Comparison of ENCODE assay signal across 14 cellular contexts in genomic region chr1:38064232-38064903, GRCh38. TPM values are rescaled to one million over a fixed set of nuclear protein-coding genes. Genes with fewer than 3 reads are reported as not detected.
DNase-seq lines count a peak whose midpoint lies in the region; ATAC-seq, FAIRE-seq and TF ChIP-seq lines count a peak whose summit lies in the region.
"Had no signal": no experiment of that assay in that cellular context is flagged by ENCODE, and none has a peak within 500 bp of the region (broad histone marks: within the 10 kb centered on the region; RNA-seq: fewer than 3 reads in every experiment).

No MANE protein-coding gene starts in this region.

- no peaks in the 10 kb centered on the region for H3K79me2 ChIP-seq in K562 (ENCODE audit: control insufficient read depth, insufficient read depth, low read length)

- H2AFZ ChIP-seq in K562 (ENCODE audit: low read depth, low read length), result peak overlapping the region; percentile 49

- peaks cover 13% of the 10 kb centered on the region for H3K4me1 ChIP-seq in HUES48 (ENCODE audit: control insufficient read depth, insufficient read depth, low read length)
- peaks cover 5 to 24% of the 10 kb centered on the region in 2 experiments; a peak in 4 of 5 replicates for H3K4me1 ChIP-seq in K562 (replicated peaks in 1 of 2; ENCODE audit: control insufficient read depth in 2 of 2, insufficient read depth in 2 of 2, low read length in 2 of 2)

- peaks cover 14% of the 10 kb centered on the region for H3K27me3 ChIP-seq in AG04450 (ENCODE audit: control insufficient read depth, insufficient read depth, low read length)
- no peaks in the 10 kb centered on the region; the same call in 1 of the 2 replicates for H3K27me3 ChIP-seq in HUES48 (ENCODE audit: control insufficient read depth, insufficient read depth, low read length)
- peaks cover 4 to 29% of the 10 kb centered on the region in 2 experiments; a peak in 2 of 5 replicates for H3K27me3 ChIP-seq in K562 (ENCODE audit: control insufficient read depth in 2 of 2, insufficient read depth in 2 of 2, low read length in 2 of 2)
- H3K27me3 ChIP-seq in WERI-Rb-1 (ENCODE audit: insufficient read depth, low read depth, severe bottlenecking), result no peaks in the 10 kb centered on the region

- H4K20me1 ChIP-seq in K562 (replicated peaks; ENCODE audit: control insufficient read depth, insufficient read depth, low read length), result no peaks in the 10 kb centered on the region

- H3K9me3 ChIP-seq in AG04450 (ENCODE audit: control insufficient read depth, insufficient read depth, low read length) (peaks cover 3% of the 10 kb centered on the region; the same call in 1 of the 2 replicates), HUES48 (ENCODE audit: control insufficient read depth, insufficient read depth, low read length) (no peaks in the 10 kb centered on the region), K562 (replicated peaks; ENCODE audit: control insufficient read depth, insufficient read depth, low read depth, low read length) (no peaks in the 10 kb centered on the region), WERI-Rb-1 (ENCODE audit: severe bottlenecking) (no peaks in the 10 kb centered on the region)
- H3K9me3 ChIP-seq: heart left ventricle had no signal

- no peak for TF ChIP-seq EP300 in K562 (IDR thresholded peaks at IDR 0.05; ENCODE audit: low read length)

- 0 out of 4 replicates have a peak, but pooled peaks of 1 of the 2 experiments have one; percentile 9 for TF ChIP-seq RAD21 in K562 (CRISPR knock-in tag; conservative IDR thresholded peaks at IDR 0.05 in 1 of 2, IDR thresholded peaks at IDR 0.05 in 1 of 2)

- ATAC-seq in K562, result peak; percentile 83
- ATAC-seq: stimulated activated naive CD8-positive, alpha-beta T cell treated with anti-CD3 and anti-CD28 coated beads, Interleukin-15, Interleukin-2, amounts not matched to agents 100 U/mL and 50 U/mL, for 24 hours had no signal

- H3K4me3 ChIP-seq in AG04450 (ENCODE audit: low read depth, low read length) (no peak overlapping the region), HUES48 (ENCODE audit: low read depth, low read length) (0 out of 2 replicates have a peak overlapping the region, but pooled peaks have one; percentile 28), K562 (no peak overlapping the region), WERI-Rb-1 (ENCODE audit: low read depth, low read length) (no peak overlapping the region)
- H3K4me3 ChIP-seq: heart left ventricle had no signal

- POLR2A ChIA-PET in AG04450 (lab: Yijun Ruan, JAX), result no interaction called here
- POLR2A ChIA-PET in K562 (lab: Yijun Ruan, JAX), result interaction anchor here (0.6 to 1.7 kb wide), 4 partner anchors 11 to 463 kb away, joined by 3 to 10 read pairs (median 4); no protein-coding TSS in a partner anchor

- intact Hi-C loops in K562 (cut with micrococcal nuclease), result no loop called here

- H3K9ac ChIP-seq in HUES48 (ENCODE audit: low read depth, low read length), result no peak overlapping the region
- peak overlapping the region in 1 of 2 experiments; percentile 74; a peak in 2 of 4 replicates for H3K9ac ChIP-seq in K562 (ENCODE audit: insufficient read depth in 1 of 2, low read depth in 2 of 2, low read length in 2 of 2)

- no peaks in the 10 kb centered on the region for H3K9me1 ChIP-seq in K562 (ENCODE audit: control insufficient read depth, insufficient read depth, low read length)

- in situ Hi-C loops in K562 (cut with MboI), result no loop called here

- no peak for TF ChIP-seq POLR2A in K562 (conservative IDR thresholded peaks at IDR 0.05)

- peak; percentile 94 for FAIRE-seq in K562 (lab: Jason Lieb, UNC)

- H3K27ac ChIP-seq in AG04450 (ENCODE audit: low read depth, low read length), result no peak overlapping the region
- peak overlapping the region; percentile 86 for H3K27ac ChIP-seq in HUES48 (ENCODE audit: low read depth, low read length)
- H3K27ac ChIP-seq in K562 (ENCODE audit: extremely low read depth, low read depth, low read length), result no peak overlapping the region
- H3K27ac ChIP-seq in WERI-Rb-1, result no peak overlapping the region
- H3K27ac ChIP-seq: heart left ventricle had no signal

- WGBS in K562 (ENCODE audit: insufficient coverage, low coverage, missing lambda C conversion rate), result 5% methylated on average over 11 of the region's 11 CpGs

- CTCF ChIA-PET in AG04450 (lab: Charles Lee), result interaction anchor here (0.9 kb wide), 1 partner anchor 755 kb away, joined by 3 read pairs; no protein-coding TSS in a partner anchor
- CTCF ChIA-PET in K562 (lab: Yijun Ruan, JAX; ENCODE audit: low intra/inter-chr PET ratio), result no interaction called here

- H3K36me3 ChIP-seq in HUES48 (ENCODE audit: control insufficient read depth, insufficient read depth, low read length), result no peaks in the 10 kb centered on the region
- H3K36me3 ChIP-seq in K562 (ENCODE audit: control insufficient read depth, insufficient read depth, low read length), result no peaks in the 10 kb centered on the region
- no peaks in the 10 kb centered on the region for H3K36me3 ChIP-seq in WERI-Rb-1
- H3K36me3 ChIP-seq: heart left ventricle had no signal

- no TSS peak for BruUV-seq in K562 (replicated peaks; lab: Mats Ljungman, UMichigan)

- no peak for TF ChIP-seq CTCF in AG04450 (IDR thresholded peaks at IDR 0.05; ENCODE audit: low read depth, low read length)
- TF ChIP-seq CTCF in K562 (IDR thresholded peaks at IDR 0.05 in 2 of 3, conservative IDR thresholded peaks at IDR 0.05 in 1 of 3; ENCODE audit: insufficient read depth in 2 of 3, low read depth in 1 of 3, low read length in 3 of 3), result peak in 2 of 3 experiments; percentile 10 to 24; a peak in 1 of 6 replicates
- TF ChIP-seq CTCF in WERI-Rb-1 (IDR thresholded peaks at IDR 0.05; ENCODE audit: low read depth, low read length), result no peak

- peak overlapping the region; percentile 49 for H3K4me2 ChIP-seq in K562 (ENCODE audit: insufficient read depth, low read length)

- peak; percentile 32 for DNase-seq in AG04450 (ENCODE audit: low read depth, low spot score)
- DNase-seq in K562 (ENCODE audit: extremely low read depth in 1 of 4, low spot score in 3 of 4), result peak; percentile 65 to 78 (median 70)
- peak; percentile 54 for DNase-seq in iPS-NIHi7 (ENCODE audit: extremely low spot score)
- no peak for DNase-seq in NCI-H1436 treated with DMSO at 0.1 percent for 48 hours (lab: John Stamatoyannopoulos, UW)
- no peak for DNase-seq in COR-L47 (lab: John Stamatoyannopoulos, UW)
- DNase-seq in WERI-Rb-1, result no peak
- DNase-seq in Kasumi-1 (lab: John Stamatoyannopoulos, UW), result no peak
- DNase-seq: central memory CD4-positive, alpha-beta T cell; NCI-H82; stimulated activated CD4-positive, alpha-beta T cell treated with anti-CD3 and anti-CD28 coated beads, Interleukin-1b, Interleukin-23, amount 100 ng/mL, for 48 hours; stimulated activated naive CD8-positive, alpha-beta T cell treated with anti-CD3 and anti-CD28 coated beads, Interleukin-15, Interleukin-2, amounts not matched to agents 100 U/mL and 50 U/mL, for 24 hours; T-helper 2 cell had no signal

RNA-seq across cellular contexts. Expression of gene POU3F1, which starts 17.8 kb away (rescaled TPM):
- polyA plus RNA-seq in AG04450 (2011; rRNA removed) (not detected in 2 replicates), K562 (2011; rRNA removed) (0.05 TPM in 1 of 2 replicates, not detected in the other), K562 (2014; fragmentation: Illumina TruSeq; extraction: Trizol) (not detected in 2 replicates), K562 (2014; fragmentation: Nextera tagmentation; extraction: Ambion mirVana) (not detected), K562 (2014; rRNA removed) (not detected in 2 replicates)
- not detected in 2 replicates for polyA minus RNA-seq in AG04450 (2011; rRNA and poly(A)+ RNA removed)
- total RNA-seq in K562 (2011; cell fraction: chromatin; rRNA removed; ENCODE audit: low replicate concordance), result not detected in 2 replicates
- 0.13 TPM in 1 of 2 replicates, not detected in the other for total RNA-seq in K562 (2011; cell fraction: nucleolus; rRNA removed)
- not detected in 2 replicates for total RNA-seq in K562 (2011; cell fraction: nucleoplasm; rRNA removed)
- total RNA-seq in K562 (2014; rRNA removed) (0.08 and 0.09 TPM in 2 replicates), K562 (2014; rRNA removed; fragmentation: Illumina TruSeq; extraction: Trizol) (not detected in 2 replicates), K562 (2015; rRNA removed; fragmentation: Illumina TruSeq; extraction: Trizol) (not detected in 2 replicates), K562 (2021) (not detected in 2 replicates)
- not detected in 2 replicates for polyA plus RNA-seq in K562 (2011; cell fraction: cytosol; rRNA removed)
- polyA plus RNA-seq in K562 (2011; cell fraction: nucleus; rRNA removed), result 0.06 and 0.15 TPM in 2 replicates
- polyA plus RNA-seq in K562 (2012), result not detected in 2 replicates
- not detected in 2 replicates for polyA minus RNA-seq in K562 (2011; rRNA and poly(A)+ RNA removed)
- polyA minus RNA-seq in K562 (2011; cell fraction: cytosol; rRNA and poly(A)+ RNA removed), result not detected in 2 replicates
- 0.13 and 0.33 TPM in 2 replicates for polyA minus RNA-seq in K562 (2011; cell fraction: nucleus; rRNA and poly(A)+ RNA removed)
- polyA plus RNA-seq: heart left ventricle had no signal

RNA-seq across cellular contexts. Expression of gene UTP11, which starts 51.8 kb away (rescaled TPM):
- polyA plus RNA-seq in AG04450 (2011; rRNA removed) (32.9 and 43.8 TPM in 2 replicates), K562 (2011; rRNA removed) (67.6 and 91.1 TPM in 2 replicates), K562 (2014; fragmentation: Illumina TruSeq; extraction: Trizol) (329 and 378 TPM in 2 replicates), K562 (2014; fragmentation: Nextera tagmentation; extraction: Ambion mirVana) (100 to 1,000 TPM; 269 to 303 TPM), K562 (2014; rRNA removed) (167 and 253 TPM in 2 replicates)
- 14.8 and 18.5 TPM in 2 replicates for polyA minus RNA-seq in AG04450 (2011; rRNA and poly(A)+ RNA removed)
- 67.0 and 115 TPM in 2 replicates for total RNA-seq in K562 (2011; cell fraction: chromatin; rRNA removed; ENCODE audit: low replicate concordance)
- total RNA-seq in K562 (2011; cell fraction: nucleolus; rRNA removed), result 37.6 and 49.2 TPM in 2 replicates
- total RNA-seq in K562 (2011; cell fraction: nucleoplasm; rRNA removed), result 97.2 and 146 TPM in 2 replicates
- total RNA-seq in K562 (2014; rRNA removed) (125 and 137 TPM in 2 replicates), K562 (2014; rRNA removed; fragmentation: Illumina TruSeq; extraction: Trizol) (215 and 251 TPM in 2 replicates), K562 (2015; rRNA removed; fragmentation: Illumina TruSeq; extraction: Trizol) (214 and 221 TPM in 2 replicates), K562 (2021) (124 and 129 TPM in 2 replicates)
- 22.4 and 42.7 TPM in 2 replicates for polyA plus RNA-seq in K562 (2011; cell fraction: cytosol; rRNA removed)
- 18.0 and 28.1 TPM in 2 replicates for polyA plus RNA-seq in K562 (2011; cell fraction: nucleus; rRNA removed)
- 76.5 and 96.7 TPM in 2 replicates for polyA plus RNA-seq in K562 (2012)
- polyA minus RNA-seq in K562 (2011; rRNA and poly(A)+ RNA removed), result 46.0 and 51.0 TPM in 2 replicates
- 25.8 and 26.4 TPM in 2 replicates for polyA minus RNA-seq in K562 (2011; cell fraction: cytosol; rRNA and poly(A)+ RNA removed)
- 17.6 and 38.0 TPM in 2 replicates for polyA minus RNA-seq in K562 (2011; cell fraction: nucleus; rRNA and poly(A)+ RNA removed)

RNA-seq across cellular contexts. Expression of gene FHL3, which starts 59.1 kb away (rescaled TPM):
- 10.0 and 13.5 TPM in 2 replicates for polyA plus RNA-seq in AG04450 (2011; rRNA removed)
- polyA minus RNA-seq in AG04450 (2011; rRNA and poly(A)+ RNA removed), result 37.2 and 41.7 TPM in 2 replicates
- 89.8 and 202 TPM in 2 replicates for total RNA-seq in K562 (2011; cell fraction: chromatin; rRNA removed; ENCODE audit: low replicate concordance)
- total RNA-seq in K562 (2011; cell fraction: nucleolus; rRNA removed), result 99.7 and 116 TPM in 2 replicates
- total RNA-seq in K562 (2011; cell fraction: nucleoplasm; rRNA removed), result 98.0 and 139 TPM in 2 replicates
- 55.7 and 80.3 TPM in 2 replicates for total RNA-seq in K562 (2014; rRNA removed)
- 22.6 and 27.7 TPM in 2 replicates for total RNA-seq in K562 (2014; rRNA removed; fragmentation: Illumina TruSeq; extraction: Trizol)
- total RNA-seq in K562 (2015; rRNA removed; fragmentation: Illumina TruSeq; extraction: Trizol), result 34.1 and 35.1 TPM in 2 replicates
- 123 and 144 TPM in 2 replicates for total RNA-seq in K562 (2021)
- 14.8 and 18.9 TPM in 2 replicates for polyA plus RNA-seq in K562 (2011; rRNA removed)
- polyA plus RNA-seq in K562 (2011; cell fraction: cytosol; rRNA removed), result 31.0 and 53.9 TPM in 2 replicates
- 58.4 and 84.8 TPM in 2 replicates for polyA plus RNA-seq in K562 (2011; cell fraction: nucleus; rRNA removed)
- 76.0 and 140 TPM in 2 replicates for polyA plus RNA-seq in K562 (2012)
- polyA plus RNA-seq in K562 (2014; fragmentation: Illumina TruSeq; extraction: Trizol), result 117 and 145 TPM in 2 replicates
- 1 to 10 TPM; 6.1 to 8.0 TPM for polyA plus RNA-seq in K562 (2014; fragmentation: Nextera tagmentation; extraction: Ambion mirVana)
- 56.7 and 61.4 TPM in 2 replicates for polyA plus RNA-seq in K562 (2014; rRNA removed)
- polyA minus RNA-seq in K562 (2011; rRNA and poly(A)+ RNA removed), result 26.4 and 29.9 TPM in 2 replicates
- polyA minus RNA-seq in K562 (2011; cell fraction: cytosol; rRNA and poly(A)+ RNA removed), result 46.4 and 60.9 TPM in 2 replicates
- polyA minus RNA-seq in K562 (2011; cell fraction: nucleus; rRNA and poly(A)+ RNA removed), result 41.9 and 46.1 TPM in 2 replicates

Comparison
In these comparisons a context has a peak if more than half of its experiments do, and no peak if none do; other contexts are left out.
1. DNase-seq: peak in AG04450 (single experiment), K562 (4 of 4) and iPS-NIHi7 (single experiment); none in NCI-H1436 treated with DMSO at 0.1 percent for 48 hours (single experiment), COR-L47 (single experiment), WERI-Rb-1 (single experiment) and Kasumi-1 (0 of 2).
2. CTCF ChIP-seq: peak in K562 (2 of 3); none in AG04450 (single experiment) and WERI-Rb-1 (single experiment).